1 cellular context compared by ENCODE assay signal in the genomic region with DNA sequence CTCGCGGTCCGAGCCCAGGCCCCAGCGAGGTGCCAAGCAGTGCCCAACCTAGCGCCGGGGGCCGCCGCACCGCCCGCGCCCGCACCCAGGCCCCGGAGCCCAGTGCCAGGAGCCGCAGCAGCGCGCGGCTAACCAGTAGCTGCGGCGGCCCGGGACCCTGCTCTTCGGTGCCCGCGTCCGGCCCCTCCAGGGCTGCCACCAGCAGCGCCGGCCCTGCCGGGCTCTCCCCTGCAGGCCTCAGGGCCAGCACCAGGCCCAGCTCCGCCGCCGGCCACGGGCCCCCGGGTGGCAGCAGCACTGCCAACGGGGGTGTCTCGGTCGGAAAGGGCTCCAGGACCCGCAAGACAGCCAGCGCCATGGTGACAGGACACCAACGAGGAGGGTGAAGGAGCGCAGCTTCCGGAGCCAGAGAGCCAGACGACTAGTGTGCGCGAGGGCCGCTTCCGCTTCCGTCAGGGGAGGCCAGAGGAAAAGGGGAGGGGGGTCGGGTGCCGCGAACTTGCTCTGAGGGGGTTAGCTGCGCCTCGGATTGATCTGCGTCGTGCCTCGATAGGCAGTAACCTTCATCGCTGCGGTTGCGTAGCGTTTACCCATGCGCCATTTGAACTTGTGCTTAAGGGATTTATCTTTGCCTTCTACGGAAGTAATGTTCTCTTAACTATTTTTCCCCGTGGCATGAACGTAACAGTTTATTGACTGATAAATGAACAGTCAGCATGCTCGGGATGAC.
TF ChIP-seq lines count a peak whose summit lies in the region.

A gene with protein sequence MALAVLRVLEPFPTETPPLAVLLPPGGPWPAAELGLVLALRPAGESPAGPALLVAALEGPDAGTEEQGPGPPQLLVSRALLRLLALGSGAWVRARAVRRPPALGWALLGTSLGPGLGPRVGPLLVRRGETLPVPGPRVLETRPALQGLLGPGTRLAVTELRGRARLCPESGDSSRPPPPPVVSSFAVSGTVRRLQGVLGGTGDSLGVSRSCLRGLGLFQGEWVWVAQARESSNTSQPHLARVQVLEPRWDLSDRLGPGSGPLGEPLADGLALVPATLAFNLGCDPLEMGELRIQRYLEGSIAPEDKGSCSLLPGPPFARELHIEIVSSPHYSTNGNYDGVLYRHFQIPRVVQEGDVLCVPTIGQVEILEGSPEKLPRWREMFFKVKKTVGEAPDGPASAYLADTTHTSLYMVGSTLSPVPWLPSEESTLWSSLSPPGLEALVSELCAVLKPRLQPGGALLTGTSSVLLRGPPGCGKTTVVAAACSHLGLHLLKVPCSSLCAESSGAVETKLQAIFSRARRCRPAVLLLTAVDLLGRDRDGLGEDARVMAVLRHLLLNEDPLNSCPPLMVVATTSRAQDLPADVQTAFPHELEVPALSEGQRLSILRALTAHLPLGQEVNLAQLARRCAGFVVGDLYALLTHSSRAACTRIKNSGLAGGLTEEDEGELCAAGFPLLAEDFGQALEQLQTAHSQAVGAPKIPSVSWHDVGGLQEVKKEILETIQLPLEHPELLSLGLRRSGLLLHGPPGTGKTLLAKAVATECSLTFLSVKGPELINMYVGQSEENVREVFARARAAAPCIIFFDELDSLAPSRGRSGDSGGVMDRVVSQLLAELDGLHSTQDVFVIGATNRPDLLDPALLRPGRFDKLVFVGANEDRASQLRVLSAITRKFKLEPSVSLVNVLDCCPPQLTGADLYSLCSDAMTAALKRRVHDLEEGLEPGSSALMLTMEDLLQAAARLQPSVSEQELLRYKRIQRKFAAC (minus strand): TSS at position 389 of the 730 bp plus-strand sequence. CDS start 31 bp downstream, at position 358.

TF ChIP-seq in HepG2, 621 proteins besides CTCF, POLR2A, EP300 and RAD21 (continued from another document and continues in another):
- TF ChIP-seq ZXDC (CRISPR knock-in tag; IDR thresholded peaks at IDR 0.05) = 0 out of 2 replicates have a peak, but pooled peaks have one; percentile 66
- TF ChIP-seq ZFX (CRISPR knock-in tag; IDR thresholded peaks at IDR 0.05; ENCODE audit: low read depth) = peak; percentile 96
- no peak; the same call in 1 of the 2 replicates for TF ChIP-seq FOXJ3 (CRISPR knock-in tag; IDR thresholded peaks at IDR 0.05; ENCODE audit: borderline replicate concordance)
- TF ChIP-seq CCAR2 (optimal IDR thresholded peaks at IDR 0.05; ENCODE audit: low read depth, low read length) = no peak
- TF ChIP-seq ZNF776 (CRISPR knock-in tag; IDR thresholded peaks at IDR 0.05) = peak; percentile 56; the same call in 1 of the 2 replicates
- TF ChIP-seq, protein P1, sequence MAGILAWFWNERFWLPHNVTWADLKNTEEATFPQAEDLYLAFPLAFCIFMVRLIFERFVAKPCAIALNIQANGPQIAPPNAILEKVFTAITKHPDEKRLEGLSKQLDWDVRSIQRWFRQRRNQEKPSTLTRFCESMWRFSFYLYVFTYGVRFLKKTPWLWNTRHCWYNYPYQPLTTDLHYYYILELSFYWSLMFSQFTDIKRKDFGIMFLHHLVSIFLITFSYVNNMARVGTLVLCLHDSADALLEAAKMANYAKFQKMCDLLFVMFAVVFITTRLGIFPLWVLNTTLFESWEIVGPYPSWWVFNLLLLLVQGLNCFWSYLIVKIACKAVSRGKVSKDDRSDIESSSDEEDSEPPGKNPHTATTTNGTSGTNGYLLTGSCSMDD (CRISPR knock-in tag; IDR thresholded peaks at IDR 0.05) = no peak
- 0 out of 2 replicates have a peak, but pooled peaks have one; percentile 60 for TF ChIP-seq ZMYM3 (CRISPR knock-in tag; IDR thresholded peaks at IDR 0.05)
- peak; percentile 74; the same call in 1 of the 2 replicates for TF ChIP-seq RBAK (CRISPR knock-in tag; IDR thresholded peaks at IDR 0.05)
- TF ChIP-seq ZNF691 (CRISPR knock-in tag; IDR thresholded peaks at IDR 0.05; ENCODE audit: borderline replicate concordance, low read depth) = peak; percentile 23; the same call in 1 of the 2 replicates
- TF ChIP-seq ZNF260 (CRISPR knock-in tag; IDR thresholded peaks at IDR 0.05; ENCODE audit: borderline replicate concordance, low read depth) = no peak
- TF ChIP-seq ZNF274 (CRISPR knock-in tag; IDR thresholded peaks at IDR 0.05) = peak; percentile 79; the same call in 1 of the 2 replicates
- TF ChIP-seq ZBTB37 (CRISPR knock-in tag; IDR thresholded peaks at IDR 0.05) = no peak
- TF ChIP-seq ZNF569 (CRISPR knock-in tag; IDR thresholded peaks at IDR 0.05; ENCODE audit: borderline replicate concordance) = peak; percentile 72; the same call in 1 of the 2 replicates
- TF ChIP-seq ZC3H4 (CRISPR knock-in tag; IDR thresholded peaks at IDR 0.05; ENCODE audit: borderline replicate concordance) = peak; percentile 16; the same call in 1 of the 2 replicates
- TF ChIP-seq NPAS2 (CRISPR knock-in tag; IDR thresholded peaks at IDR 0.05; ENCODE audit: borderline replicate concordance) = no peak
- peak; percentile 66; the same call in 1 of the 2 replicates for TF ChIP-seq ZNF335 (CRISPR knock-in tag; IDR thresholded peaks at IDR 0.05)
- TF ChIP-seq ZNF414 (CRISPR knock-in tag; IDR thresholded peaks at IDR 0.05) = peak; percentile 98
- peak; percentile 50 for TF ChIP-seq FOXA3 (CRISPR knock-in tag; IDR thresholded peaks at IDR 0.05)
- TF ChIP-seq SRF (IDR thresholded peaks at IDR 0.05; ENCODE audit: low read depth, low read length) = no peak
- no peak for TF ChIP-seq STAT5B (CRISPR knock-in tag; IDR thresholded peaks at IDR 0.05)
- TF ChIP-seq NBN (conservative IDR thresholded peaks at IDR 0.05) = no peak
- TF ChIP-seq ZNF629 (CRISPR knock-in tag; conservative IDR thresholded peaks at IDR 0.05) = no peak
- no peak; the same call in 1 of the 2 replicates for TF ChIP-seq NFE2L1 (CRISPR knock-in tag; IDR thresholded peaks at IDR 0.05; ENCODE audit: borderline replicate concordance)
- TF ChIP-seq CHCHD3 (CRISPR knock-in tag; IDR thresholded peaks at IDR 0.05) = no peak; the same call in 1 of the 2 replicates
- no peak for TF ChIP-seq KIAA2018 (CRISPR knock-in tag; IDR thresholded peaks at IDR 0.05; ENCODE audit: borderline replicate concordance)
